Comparison of ENCODE assay signal across 19 cellular contexts in the genomic region with DNA sequence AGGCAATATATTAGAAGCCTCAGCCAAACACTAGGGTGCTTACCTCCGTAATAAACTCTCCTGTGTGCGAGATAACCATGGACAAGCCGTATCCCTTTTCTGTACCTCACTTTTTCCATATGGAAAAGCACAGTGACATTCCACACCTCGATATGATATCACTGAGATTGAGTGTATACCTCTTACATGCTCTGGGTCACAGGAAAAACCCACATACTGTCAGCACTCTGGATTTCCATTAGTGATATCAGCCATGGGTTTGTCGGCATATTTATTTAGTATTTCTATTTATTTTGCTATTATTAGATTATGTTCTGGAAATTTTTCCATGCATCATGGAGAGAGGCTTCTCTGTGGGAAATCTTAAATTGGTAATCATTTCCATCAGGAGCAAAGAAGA.
"Had no signal": no experiment of that assay in that cellular context is flagged by ENCODE, and none has a peak within 500 bp of the region (broad histone marks: within the 10 kb centered on the region; RNA-seq: fewer than 3 reads in every experiment).

No MANE protein-coding gene starts in this region.

- DNase-seq: cortex of kidney; dorsolateral prefrontal cortex; effector memory CD4-positive, alpha-beta T cell; heart left ventricle; hippocampal formation; kidney glomerular epithelial cell; mammary epithelial cell; posterior cingulate gyrus; small intestine; stimulated activated CD4-positive, alpha-beta T cell treated with anti-CD3 and anti-CD28 coated beads, Interleukin-12 subunit alpha, Interleukin-12 subunit beta, amount 100 ng/mL, for 4 hours; stimulated activated naive CD4-positive, alpha-beta T cell; stomach; substantia nigra; transverse colon had no signal

- H3K9me3 ChIP-seq: neutrophil, stomach, thoracic aorta, transverse colon had no signal

- H3K4me3 ChIP-seq: stomach, thoracic aorta, transverse colon had no signal

- H3K36me3 ChIP-seq: heart left ventricle, neutrophil, stomach, thoracic aorta, transverse colon had no signal

- ATAC-seq: esophagus mucosa; heart left ventricle; left lobe of liver; natural killer cell treated with Interleukin-12 subunit alpha and Interleukin-12 subunit beta and Interleukin-15 and Interleukin-18, amount 100 ng/mL, for 72 hours had no signal

- H3K27me3 ChIP-seq: dorsolateral prefrontal cortex, heart left ventricle, stomach, transverse colon had no signal

- H3K27ac ChIP-seq: dorsolateral prefrontal cortex, neutrophil, stomach, transverse colon had no signal

- H3K4me1 ChIP-seq: transverse colon had no signal
